17 cellular contexts compared by ENCODE assay signal in the genomic region with DNA sequence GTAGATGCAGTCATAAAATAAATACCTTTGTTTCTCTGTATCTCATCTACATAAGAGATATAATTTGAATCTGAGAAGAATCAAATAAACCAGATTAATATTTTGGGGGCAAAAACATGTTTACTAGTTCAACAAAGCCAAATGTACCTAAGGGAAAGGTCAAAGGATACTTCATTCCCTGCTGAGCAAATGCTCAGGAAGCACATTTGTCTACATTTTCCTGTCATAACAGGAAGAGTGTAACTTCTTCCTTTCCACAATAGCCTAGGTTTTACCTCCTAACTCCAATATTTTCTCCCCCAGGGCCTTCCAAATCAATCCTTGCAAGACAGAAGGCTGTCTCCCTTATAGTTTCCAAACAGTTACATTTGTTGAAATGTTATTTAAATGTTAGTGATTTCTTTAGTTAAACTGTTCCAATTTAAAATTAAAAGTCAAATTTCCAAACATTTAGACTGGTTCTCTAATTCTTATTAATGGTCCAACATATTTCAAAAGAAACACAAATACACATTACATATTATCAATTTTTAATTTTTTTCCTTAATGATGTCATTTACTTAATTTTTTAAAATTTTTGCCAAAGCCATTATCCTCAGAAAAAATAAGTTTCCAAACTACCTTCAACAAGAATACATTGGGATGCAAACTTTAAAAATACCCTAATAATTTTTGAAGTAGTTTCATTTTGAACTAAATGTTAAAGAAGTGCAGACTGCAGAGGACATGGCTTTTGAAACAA.
A peak's percentile ranks its signal among the peaks of the same experiment; 100 is the strongest.
DNase-seq lines count a peak whose midpoint lies in the region; ATAC-seq, FAIRE-seq and TF ChIP-seq lines count a peak whose summit lies in the region.
"Had no signal": no experiment of that assay in that cellular context is flagged by ENCODE, and none has a peak within 500 bp of the region (broad histone marks: within the 10 kb centered on the region; RNA-seq: fewer than 3 reads in every experiment).

No MANE protein-coding gene starts in this region.

- no TSS peak for BruUV-seq in K562 (replicated peaks; lab: Mats Ljungman, UMichigan)

- FAIRE-seq in K562 (lab: Jason Lieb, UNC) = no peak
- FAIRE-seq: GM18507, HTR-8/SVneo had no signal

- ATAC-seq in heart left ventricle (peak in 1 of 4 donors; percentile 60), left ventricle myocardium superior (no peak), K562 (no peak), right lobe of liver (peak in 3 of 4 donors; percentile 48 to 72 (median 65)), thoracic aorta (ENCODE audit: insufficient number of reproducible peaks, low FRiP score, low read depth) (no peak), HG03342 (IDR thresholded peaks at IDR 0.05; ENCODE audit: unreplicated experiment) (no peak)
- ATAC-seq: activated CD4-positive, alpha-beta T cell treated with anti-CD3 and anti-CD28 coated beads for 36 hours; effector memory CD8-positive, alpha-beta T cell; natural killer cell had no signal

- H4K20me1 ChIP-seq in K562 (replicated peaks; ENCODE audit: control insufficient read depth, insufficient read depth, low read length) = no peaks in the 10 kb centered on the region

- H3K9me1 ChIP-seq in K562 (ENCODE audit: control insufficient read depth, insufficient read depth, low read length) = no peaks in the 10 kb centered on the region

- H3K4me1 ChIP-seq in heart left ventricle (peaks cover 0 to 73% (median 63%) of the 10 kb centered on the region in 12 donors), K562 (replicated peaks in 1 of 2; ENCODE audit: control insufficient read depth in 2 of 2, insufficient read depth in 2 of 2, low read length in 2 of 2) (peaks cover 0 to 14% of the 10 kb centered on the region in 2 experiments; a peak in 4 of 5 replicates), right lobe of liver (peaks cover 0 to 5% (median 0%) of the 10 kb centered on the region in 4 donors), thoracic aorta (ENCODE audit: control insufficient read depth in 1 of 2, low read depth in 2 of 2) (peaks cover 52 to 85% of the 10 kb centered on the region in 2 donors)

- CTCF ChIA-PET in K562 (lab: Yijun Ruan, JAX; ENCODE audit: low intra/inter-chr PET ratio) = no interaction called here

- POLR2A ChIA-PET in K562 (lab: Yijun Ruan, JAX) = no interaction called here

- TF ChIP-seq RAD21 in K562 (CRISPR knock-in tag; conservative IDR thresholded peaks at IDR 0.05 in 1 of 2, IDR thresholded peaks at IDR 0.05 in 1 of 2) = no peak

- H3K27me3 ChIP-seq in heart left ventricle = no peaks in the 10 kb centered on the region
- no peaks in the 10 kb centered on the region for H3K27me3 ChIP-seq in K562 (ENCODE audit: control insufficient read depth in 2 of 2, insufficient read depth in 2 of 2, low read length in 2 of 2)
- no peaks in the 10 kb centered on the region for H3K27me3 ChIP-seq in right lobe of liver
- no peaks in the 10 kb centered on the region for H3K27me3 ChIP-seq in thoracic aorta (replicated peaks; ENCODE audit: insufficient read depth)
- H3K27me3 ChIP-seq: SJCRH30 had no signal

- intact Hi-C loops in heart left ventricle (cut with DNase I) (no loop called here), left ventricle myocardium superior (cut with micrococcal nuclease) (no loop called here), K562 (cut with micrococcal nuclease) (no loop called here), right lobe of liver (cut with DNase I) (no loop called here)

- H3K27ac ChIP-seq in heart left ventricle = peak overlapping the region; percentile 2 to 66 (median 46)
- H3K27ac ChIP-seq in K562 (ENCODE audit: extremely low read depth, low read depth, low read length) = peak overlapping the region; percentile 59; the same call in 2 of the 3 replicates
- H3K27ac ChIP-seq in right lobe of liver = peak overlapping the region in 1 of 3 donors; percentile 12
- peak overlapping the region in 1 of 2 donors; percentile 17 for H3K27ac ChIP-seq in thoracic aorta
- H3K27ac ChIP-seq: SJCRH30 had no signal

- in situ Hi-C loops in K562 (cut with MboI) = no loop called here

- no peak for TF ChIP-seq EP300 in K562 (IDR thresholded peaks at IDR 0.05; ENCODE audit: low read length)

- no peak overlapping the region for H3K9ac ChIP-seq in K562 (ENCODE audit: insufficient read depth in 1 of 2, low read depth in 2 of 2, low read length in 2 of 2)

- H3K36me3 ChIP-seq in heart left ventricle = peaks cover 0 to 1% (median 0%) of the 10 kb centered on the region in 9 donors
- peaks cover 7% of the 10 kb centered on the region; the same call in 1 of the 3 replicates for H3K36me3 ChIP-seq in K562 (ENCODE audit: control insufficient read depth, insufficient read depth, low read length)
- H3K36me3 ChIP-seq in right lobe of liver = no peaks in the 10 kb centered on the region
- H3K36me3 ChIP-seq in thoracic aorta = no peaks in the 10 kb centered on the region

- H3K4me3 ChIP-seq in heart left ventricle (no peak overlapping the region), K562 (no peak overlapping the region), right lobe of liver (no peak overlapping the region), thoracic aorta (peak overlapping the region; percentile 23)
- H3K4me3 ChIP-seq: SJCRH30 had no signal

- H3K9me3 ChIP-seq in heart left ventricle (no peaks in the 10 kb centered on the region), K562 (replicated peaks; ENCODE audit: control insufficient read depth, insufficient read depth, low read depth, low read length) (no peaks in the 10 kb centered on the region), right lobe of liver (no peaks in the 10 kb centered on the region), thoracic aorta (no peaks in the 10 kb centered on the region)
- H3K9me3 ChIP-seq: SJCRH30 had no signal

- H3K4me2 ChIP-seq in K562 (ENCODE audit: insufficient read depth, low read length) = no peak overlapping the region

- H2AFZ ChIP-seq in K562 (ENCODE audit: low read depth, low read length) = no peak overlapping the region

- peaks cover 41% of the 10 kb centered on the region for H3K79me2 ChIP-seq in K562 (ENCODE audit: control insufficient read depth, insufficient read depth, low read length)

- no peak for DNase-seq in heart left ventricle
- DNase-seq in left ventricle myocardium superior = no peak
- no peak for DNase-seq in K562 (ENCODE audit: extremely low read depth in 1 of 4, low spot score in 3 of 4)
- DNase-seq in right lobe of liver = no peak
- no peak for DNase-seq in thoracic aorta (ENCODE audit: low spot score)
- no peak for DNase-seq in OCI-M1 (lab: John Stamatoyannopoulos, UW)
- DNase-seq in NCI-H2029 (lab: John Stamatoyannopoulos, UW) = no peak
- DNase-seq: activated CD4-positive, alpha-beta T cell treated with anti-CD3 and anti-CD28 coated beads for 36 hours; CD4-positive, CD25-positive, alpha-beta regulatory T cell; effector memory CD8-positive, alpha-beta T cell; natural killer cell; NCI-H187 treated with DMSO at 0.1 percent for 48 hours; NCI-H510A; SJCRH30 had no signal

- TF ChIP-seq CTCF in heart left ventricle (IDR thresholded peaks at IDR 0.05) = no peak
- no peak for TF ChIP-seq CTCF in K562 (IDR thresholded peaks at IDR 0.05 in 2 of 3, conservative IDR thresholded peaks at IDR 0.05 in 1 of 3; ENCODE audit: insufficient read depth in 2 of 3, low read depth in 1 of 3, low read length in 3 of 3)
- no peak for TF ChIP-seq CTCF in right lobe of liver (IDR thresholded peaks at IDR 0.05)
- TF ChIP-seq CTCF in thoracic aorta (IDR thresholded peaks at IDR 0.05) = no peak

- TF ChIP-seq POLR2A in heart left ventricle (IDR thresholded peaks at IDR 0.05) (no peak), K562 (conservative IDR thresholded peaks at IDR 0.05) (no peak), right lobe of liver (IDR thresholded peaks at IDR 0.05) (no peak)

TF ChIP-seq in K562, 482 proteins besides CTCF, POLR2A, EP300 and RAD21 (continues in another document):
- TF ChIP-seq SRSF1 (IDR thresholded peaks at IDR 0.05; ENCODE audit: low read depth, low read length) (no peak), ZKSCAN8 (CRISPR knock-in tag; IDR thresholded peaks at IDR 0.05) (no peak), CHD2 (IDR thresholded peaks at IDR 0.05; ENCODE audit: low read depth, low read length) (no peak), MIER1 (IDR thresholded peaks at IDR 0.05; ENCODE audit: low read depth) (no peak), NFIC (IDR thresholded peaks at IDR 0.05) (no peak), SETDB1 (IDR thresholded peaks at IDR 0.05; ENCODE audit: low read length) (no peak), MAFK (IDR thresholded peaks at IDR 0.05; ENCODE audit: low read length) (no peak), ZNF175 (CRISPR knock-in tag; IDR thresholded peaks at IDR 0.05; ENCODE audit: low read depth) (no peak), SRSF7 (optimal IDR thresholded peaks at IDR 0.05; ENCODE audit: low read depth, low read length) (no peak)
- TF ChIP-seq, protein P1, sequence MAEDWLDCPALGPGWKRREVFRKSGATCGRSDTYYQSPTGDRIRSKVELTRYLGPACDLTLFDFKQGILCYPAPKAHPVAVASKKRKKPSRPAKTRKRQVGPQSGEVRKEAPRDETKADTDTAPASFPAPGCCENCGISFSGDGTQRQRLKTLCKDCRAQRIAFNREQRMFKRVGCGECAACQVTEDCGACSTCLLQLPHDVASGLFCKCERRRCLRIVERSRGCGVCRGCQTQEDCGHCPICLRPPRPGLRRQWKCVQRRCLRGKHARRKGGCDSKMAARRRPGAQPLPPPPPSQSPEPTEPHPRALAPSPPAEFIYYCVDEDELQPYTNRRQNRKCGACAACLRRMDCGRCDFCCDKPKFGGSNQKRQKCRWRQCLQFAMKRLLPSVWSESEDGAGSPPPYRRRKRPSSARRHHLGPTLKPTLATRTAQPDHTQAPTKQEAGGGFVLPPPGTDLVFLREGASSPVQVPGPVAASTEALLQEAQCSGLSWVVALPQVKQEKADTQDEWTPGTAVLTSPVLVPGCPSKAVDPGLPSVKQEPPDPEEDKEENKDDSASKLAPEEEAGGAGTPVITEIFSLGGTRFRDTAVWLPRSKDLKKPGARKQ (CRISPR knock-in tag; IDR thresholded peaks at IDR 0.05) = no peak
- TF ChIP-seq, protein P2, sequence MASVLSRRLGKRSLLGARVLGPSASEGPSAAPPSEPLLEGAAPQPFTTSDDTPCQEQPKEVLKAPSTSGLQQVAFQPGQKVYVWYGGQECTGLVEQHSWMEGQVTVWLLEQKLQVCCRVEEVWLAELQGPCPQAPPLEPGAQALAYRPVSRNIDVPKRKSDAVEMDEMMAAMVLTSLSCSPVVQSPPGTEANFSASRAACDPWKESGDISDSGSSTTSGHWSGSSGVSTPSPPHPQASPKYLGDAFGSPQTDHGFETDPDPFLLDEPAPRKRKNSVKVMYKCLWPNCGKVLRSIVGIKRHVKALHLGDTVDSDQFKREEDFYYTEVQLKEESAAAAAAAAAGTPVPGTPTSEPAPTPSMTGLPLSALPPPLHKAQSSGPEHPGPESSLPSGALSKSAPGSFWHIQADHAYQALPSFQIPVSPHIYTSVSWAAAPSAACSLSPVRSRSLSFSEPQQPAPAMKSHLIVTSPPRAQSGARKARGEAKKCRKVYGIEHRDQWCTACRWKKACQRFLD (CRISPR knock-in tag; IDR thresholded peaks at IDR 0.05) = no peak

Comparison
In these comparisons a context has a peak if more than half of its experiments do, and no peak if none do; other contexts are left out.
1. ATAC-seq: peak in right lobe of liver (3 of 4); none in left ventricle myocardium superior (single experiment), K562 (single experiment), thoracic aorta (single experiment) and HG03342 (single experiment).